ENCODE assay signal across 8 cellular contexts in the genomic region with DNA sequence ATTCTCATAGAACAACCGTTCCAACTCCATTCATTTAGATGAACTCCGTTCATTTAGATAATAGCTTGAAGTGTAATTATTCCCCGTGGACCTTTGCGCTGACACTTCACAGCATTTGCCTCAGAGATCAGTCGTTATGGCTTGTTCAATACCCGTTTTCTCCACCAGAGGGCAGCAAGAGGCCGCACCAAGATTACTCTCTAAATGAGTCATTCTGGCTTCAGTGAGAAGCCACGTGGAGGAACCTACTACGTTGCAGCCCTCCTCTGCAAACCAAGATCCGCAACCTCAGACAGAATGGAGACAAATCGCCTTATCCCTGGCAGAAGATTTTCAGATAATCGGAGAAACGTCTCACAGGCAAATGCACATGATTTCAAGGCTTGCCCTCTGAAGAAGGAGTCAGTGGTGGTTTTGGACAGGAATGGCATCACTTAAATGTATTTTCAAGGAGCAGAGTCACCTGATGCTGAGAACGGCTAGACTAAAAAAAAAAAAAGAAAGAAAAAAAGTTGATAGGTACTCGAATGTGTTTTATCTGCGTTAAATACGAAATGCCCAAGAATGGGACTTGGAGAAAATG.
DNase-seq lines count a peak whose midpoint lies in the region; ATAC-seq and TF ChIP-seq lines count a peak whose summit lies in the region.

No MANE protein-coding gene starts in this region.

- no peak overlapping the region for H3K27ac ChIP-seq in left lung

- ATAC-seq in GM19025 (IDR thresholded peaks at IDR 0.05; ENCODE audit: low read depth, unreplicated experiment) (peak; percentile 97), HG03342 (IDR thresholded peaks at IDR 0.05; ENCODE audit: unreplicated experiment) (peak; percentile 91), left lung (peak; percentile 93)

- intact Hi-C loops in left lung (cut with DNase I), result no loop called here

- no peaks in the 10 kb centered on the region for H3K27me3 Mint-ChIP-seq in chondrocyte (ENCODE audit: low read depth)

- no peaks in the 10 kb centered on the region for H3K9me3 Mint-ChIP-seq in chondrocyte (ENCODE audit: low read depth)

- H3K4me1 Mint-ChIP-seq in chondrocyte (ENCODE audit: low read depth), result peaks cover 8% of the 10 kb centered on the region

- TF ChIP-seq CTCF in chondrocyte (IDR thresholded peaks at IDR 0.05) (peak; percentile 97), left lung (IDR thresholded peaks at IDR 0.05) (peak; percentile 92 to 94)

- peaks cover 9 to 39% of the 10 kb centered on the region in 2 donors for H3K4me1 ChIP-seq in left lung

- no peaks in the 10 kb centered on the region for H3K9me3 ChIP-seq in left lung

- H3K4me3 Mint-ChIP-seq in chondrocyte (ENCODE audit: unreplicated experiment), result no peak overlapping the region

- no peak overlapping the region for H3K4me3 ChIP-seq in left lung

- no peaks in the 10 kb centered on the region for H3K36me3 ChIP-seq in left lung

- DNase-seq in AG20443 (ENCODE audit: low spot score) (peak; percentile 87), NCI-H446 (lab: John Stamatoyannopoulos, UW) (peak; percentile 93 to 97), chondrocyte (ENCODE audit: low spot score) (no peak), left lung (peak; percentile 51 to 83)
- DNase-seq in activated CD4-positive, CD25-positive, alpha-beta regulatory T cell treated with anti-CD3 and anti-CD28 coated beads, Interleukin-2, amount 50 U/mL, for 72 hours, result peak; percentile 84
- DNase-seq in stimulated activated CD4-positive, alpha-beta T cell treated with anti-CD3 and anti-CD28 coated beads, Interleukin-4, amount 100 ng/mL, for 24 hours, result peak; percentile 90

- H3K27me3 ChIP-seq in left lung, result no peaks in the 10 kb centered on the region

- no peak overlapping the region for H3K27ac Mint-ChIP-seq in chondrocyte (ENCODE audit: unreplicated experiment)

- H3K36me3 Mint-ChIP-seq in chondrocyte (ENCODE audit: low read depth), result no peaks in the 10 kb centered on the region
